Comparison of ENCODE assay signal across 8 cellular contexts in genomic region chr4:337932-338758, GRCh38. TPM values are rescaled to one million over a fixed set of nuclear protein-coding genes. Genes with fewer than 3 reads are reported as not detected.
DNase-seq lines count a peak whose midpoint lies in the region; ATAC-seq, FAIRE-seq and TF ChIP-seq lines count a peak whose summit lies in the region.

No MANE protein-coding gene starts in this region.

- intact Hi-C loops in heart right ventricle (cut with DNase I), result loop anchor here in 2 of 10 donors (10.0 kb wide), 1 partner anchor 93 kb away; no protein-coding TSS in a partner anchor

- FAIRE-seq in RCC 7860 (lab: Jason Lieb, UNC), result no peak

- 1 to 2% methylated on average over 52 of the region's 52 CpGs for whole genome bisulfite sequencing in heart right ventricle, 2 donors

- H3K4me3 ChIP-seq in heart right ventricle (peak overlapping the region; percentile 65 to 97 (median 84)), retinal pigment epithelial cell (ENCODE audit: low read length) (peak overlapping the region; percentile 90)

- peak overlapping the region; percentile 99 for H3K4me3 Mint-ChIP-seq in activated naive CD4-positive, alpha-beta T cell treated with anti-CD3 and anti-CD28 coated beads, Interleukin-2, amount 10 ng/mL, durations not matched to agents 7 days and 5 days

- peaks cover 4% of the 10 kb centered on the region for H3K27me3 Mint-ChIP-seq in activated naive CD4-positive, alpha-beta T cell treated with anti-CD3 and anti-CD28 coated beads, Interleukin-2, amount 10 ng/mL, durations not matched to agents 7 days and 5 days

- H3K27me3 ChIP-seq in heart right ventricle, result no peaks in the 10 kb centered on the region

- H3K36me3 ChIP-seq in heart right ventricle, result peaks cover 0 to 24% (median 2%) of the 10 kb centered on the region in 9 donors

- TF ChIP-seq CTCF in heart right ventricle (IDR thresholded peaks at IDR 0.05) (no peak), retinal pigment epithelial cell (conservative IDR thresholded peaks at IDR 0.05; ENCODE audit: low read depth, low read length) (no peak)

- peak overlapping the region; percentile 99 for H3K27ac Mint-ChIP-seq in activated naive CD4-positive, alpha-beta T cell treated with anti-CD3 and anti-CD28 coated beads, Interleukin-2, amount 10 ng/mL, durations not matched to agents 7 days and 5 days

- peak; percentile 49 for DNase-seq in G401 (ENCODE audit: low spot score)
- peak; percentile 16 for DNase-seq in NCI-H69 (lab: John Stamatoyannopoulos, UW)
- peak; percentile 64 for DNase-seq in activated naive CD4-positive, alpha-beta T cell treated with anti-CD3 and anti-CD28 coated beads, Interleukin-2, amount 10 ng/mL, durations not matched to agents 7 days and 5 days
- peak; percentile 5 to 44 for DNase-seq in heart right ventricle
- DNase-seq in retinal pigment epithelial cell (ENCODE audit: low read depth), result no peak
- DNase-seq in NK-92 (lab: John Stamatoyannopoulos, UW; ENCODE audit: unreplicated experiment), result no peak
- no peak for DNase-seq in RCC 7860 (ENCODE audit: low spot score)

- peaks cover 3 to 34% (median 23%) of the 10 kb centered on the region in 9 donors for H3K4me1 ChIP-seq in heart right ventricle

- peaks cover 35% of the 10 kb centered on the region for H3K4me1 Mint-ChIP-seq in activated naive CD4-positive, alpha-beta T cell treated with anti-CD3 and anti-CD28 coated beads, Interleukin-2, amount 10 ng/mL, durations not matched to agents 7 days and 5 days

- CTCF ChIA-PET in activated naive CD4-positive, alpha-beta T cell treated with anti-CD3 and anti-CD28 coated beads, Interleukin-2, amount 10 ng/mL, durations not matched to agents 7 days and 5 days (lab: Charles Lee), result no interaction called here

- peak overlapping the region; percentile 54 to 98 (median 96) for H3K27ac ChIP-seq in heart right ventricle

- peaks cover 0 to 44% (median 0%) of the 10 kb centered on the region in 11 donors for H3K9me3 ChIP-seq in heart right ventricle

- H3K36me3 Mint-ChIP-seq in activated naive CD4-positive, alpha-beta T cell treated with anti-CD3 and anti-CD28 coated beads, Interleukin-2, amount 10 ng/mL, durations not matched to agents 7 days and 5 days, result peaks cover 75% of the 10 kb centered on the region

- peaks cover 60% of the 10 kb centered on the region for H3K9me3 Mint-ChIP-seq in activated naive CD4-positive, alpha-beta T cell treated with anti-CD3 and anti-CD28 coated beads, Interleukin-2, amount 10 ng/mL, durations not matched to agents 7 days and 5 days

- ATAC-seq in GM21786 (IDR thresholded peaks at IDR 0.05; ENCODE audit: unreplicated experiment) (peak; percentile 18), heart right ventricle (peak; percentile 12 to 50 (median 34))

- in situ Hi-C loops in G401 (cut with HindIII; ENCODE audit: low sequenced_read_pairs), result no loop called here

RNA-seq across cellular contexts. Expression of gene ZNF141, which starts 0.5 kb away (rescaled TPM):
- 10.8 and 21.2 TPM in 2 replicates for total RNA-seq in G401 (2014; rRNA removed; shearing (Covaris generic))
- 10 to 100 TPM in 2 of 10 donors, 1 to 10 TPM in 8; 6.3 to 10.8 (median 7.8) TPM for total RNA-seq in heart right ventricle
- polyA plus RNA-seq in heart right ventricle, result 1 to 10 TPM; 1.5 to 7.5 TPM

RNA-seq across cellular contexts. Expression of gene ZNF732, which starts 32.9 kb away (rescaled TPM):
- total RNA-seq in G401 (2014; rRNA removed; shearing (Covaris generic)), result 0.55 and 6.4 TPM in 2 replicates
- total RNA-seq in heart right ventricle, result under 1 TPM in 2 of 10 donors, not detected in 8; 0.12 to 0.19 TPM
- under 1 TPM in 1 of 2 donors, not detected in 1; 0.15 TPM for polyA plus RNA-seq in heart right ventricle

Comparison
In these comparisons a context has a peak if more than half of its experiments do, and no peak if none do; other contexts are left out.
1. DNase-seq: peak in G401 (single experiment), NCI-H69 (single experiment), activated naive CD4-positive, alpha-beta T cell treated with anti-CD3 and anti-CD28 coated beads, Interleukin-2, amount 10 ng/mL, durations not matched to agents 7 days and 5 days (single experiment) and heart right ventricle (2 of 2); none in retinal pigment epithelial cell (single experiment), NK-92 (single experiment) and RCC 7860 (single experiment).